Comparison of ENCODE assay signal across 14 cellular contexts in the genomic region with DNA sequence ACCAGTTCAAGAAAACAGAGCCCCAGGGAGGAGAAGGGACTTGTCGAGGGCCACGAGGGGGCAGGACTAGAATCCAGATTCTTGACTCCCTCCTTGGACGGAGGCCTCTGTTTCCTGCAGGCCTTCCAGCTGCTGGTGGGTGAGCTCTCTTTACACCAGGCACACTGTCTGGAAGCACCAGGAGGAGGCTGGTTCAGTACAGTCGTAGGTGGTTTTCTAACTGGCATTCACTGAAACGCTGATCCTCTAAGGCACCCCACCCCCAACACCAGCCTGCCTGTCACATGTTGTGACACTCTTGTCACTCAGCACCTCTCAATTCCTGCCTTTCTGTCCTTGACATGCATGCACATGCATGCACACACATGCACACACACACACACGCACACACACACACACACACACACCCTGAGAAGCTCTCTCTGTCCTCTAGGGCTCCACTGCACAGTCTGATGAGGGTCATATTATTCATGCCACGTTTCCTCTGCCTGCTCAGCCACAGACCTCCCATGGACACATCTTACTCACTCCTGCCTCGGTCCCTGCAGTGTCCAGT. TPM values are rescaled to one million over a fixed set of nuclear protein-coding genes. Genes with fewer than 3 reads are reported as not detected.
DNase-seq lines count a peak whose midpoint lies in the region; ATAC-seq, FAIRE-seq and TF ChIP-seq lines count a peak whose summit lies in the region.
"Had no signal": no experiment of that assay in that cellular context is flagged by ENCODE, and none has a peak within 500 bp of the region (broad histone marks: within the 10 kb centered on the region; RNA-seq: fewer than 3 reads in every experiment).

No MANE protein-coding gene starts in this region.

- peak; percentile 48 for FAIRE-seq in GM12892 (lab: Jason Lieb, UNC)

- no peak for ATAC-seq in GM19328 (IDR thresholded peaks at IDR 0.05; ENCODE audit: unreplicated experiment)

- DNase-seq in GM12892 (ENCODE audit: insufficient read length) (no peak), RPMI7951 (ENCODE audit: low read depth) (peak; percentile 43), fibroblast of peridontal ligament (ENCODE audit: extremely low read depth) (peak; percentile 5), putamen (ENCODE audit: low spot score) (peak; percentile 56), activated gamma-delta T cell (lab: John Stamatoyannopoulos, UW) (no peak), erythroblast (lab: John Stamatoyannopoulos, UW) (no peak), NCI-H1105 (lab: John Stamatoyannopoulos, UW) (no peak)
- DNase-seq: activated CD4-positive, alpha-beta T cell treated with anti-CD3 and anti-CD28 coated beads for 1 hour; Karpas-422; NCI-H2107 had no signal

- TF ChIP-seq POLR2A in GM12892 (IDR thresholded peaks at IDR 0.05; ENCODE audit: low read depth, low read length) (no peak), erythroblast (IDR thresholded peaks at IDR 0.05; ENCODE audit: low read length) (no peak)

RNA-seq across cellular contexts. Expression of a gene that starts 0.8 kb away (rescaled TPM):
- polyA plus RNA-seq in GM12892 (2012; ENCODE audit: missing spikeins), result not detected
- not detected in 2 replicates for total RNA-seq in RPMI7951 (2014; rRNA removed; shearing (Covaris generic))
- total RNA-seq: ascending aorta, right atrium auricular region had no signal
- polyA plus RNA-seq: CD14-positive monocyte had no signal

RNA-seq across cellular contexts. Expression of a gene that starts 29.2 kb away (rescaled TPM):
- not detected for polyA plus RNA-seq in GM12892 (2012; ENCODE audit: missing spikeins)
- total RNA-seq in RPMI7951 (2014; rRNA removed; shearing (Covaris generic)), result not detected in 2 replicates
- total RNA-seq: ascending aorta, right atrium auricular region had no signal
- polyA plus RNA-seq: CD14-positive monocyte had no signal

RNA-seq across cellular contexts. Expression of a gene that starts 56.0 kb away (rescaled TPM):
- polyA plus RNA-seq in GM12892 (2012; ENCODE audit: missing spikeins), result 20.8 TPM
- 10.1 and 13.5 TPM in 2 replicates for total RNA-seq in RPMI7951 (2014; rRNA removed; shearing (Covaris generic))

Comparison
In these comparisons a context has a peak if more than half of its experiments do, and no peak if none do; other contexts are left out.
1. DNase-seq: peak in RPMI7951 (single experiment), fibroblast of peridontal ligament (single experiment) and putamen (single experiment); none in GM12892 (single experiment), activated gamma-delta T cell (single experiment), erythroblast (0 of 2) and NCI-H1105 (single experiment).